Comparison of ENCODE assay signal across 8 cellular contexts in genomic region chr22:50327711-50328019, GRCh38. TPM values are rescaled to one million over a fixed set of nuclear protein-coding genes. Genes with fewer than 3 reads are reported as not detected.
DNase-seq lines count a peak whose midpoint lies in the region; ATAC-seq and TF ChIP-seq lines count a peak whose summit lies in the region.

No MANE protein-coding gene starts in this region.

- ATAC-seq in Right ventricle myocardium inferior (no peak), HG02678 (IDR thresholded peaks at IDR 0.05; ENCODE audit: unreplicated experiment) (no peak)

- TF ChIP-seq CTCF in left ventricle myocardium inferior (IDR thresholded peaks at IDR 0.05; ENCODE audit: borderline replicate concordance) (no peak), cardiac fibroblast (IDR thresholded peaks at IDR 0.05; ENCODE audit: low read depth, low read length) (no peak), vagina (IDR thresholded peaks at IDR 0.05) (no peak)

- H3K9me3 ChIP-seq in left ventricle myocardium inferior (replicated peaks) (no peaks in the 10 kb centered on the region), mucosa of rectum (ENCODE audit: control insufficient read depth in 2 of 2, low read length in 2 of 2) (no peaks in the 10 kb centered on the region), vagina (no peaks in the 10 kb centered on the region)

- no peak for TF ChIP-seq POLR2A in vagina (IDR thresholded peaks at IDR 0.05)

- H3K27me3 ChIP-seq in left ventricle myocardium inferior (ENCODE audit: low read depth) (no peaks in the 10 kb centered on the region), mucosa of rectum (ENCODE audit: control insufficient read depth in 2 of 2, insufficient read depth in 2 of 2, low read length in 2 of 2) (no peaks in the 10 kb centered on the region), vagina (no peaks in the 10 kb centered on the region)

- H3K36me3 ChIP-seq in left ventricle myocardium inferior (no peaks in the 10 kb centered on the region), mucosa of rectum (ENCODE audit: control insufficient read depth in 2 of 2, insufficient read depth in 2 of 2, low read length in 2 of 2) (no peaks in the 10 kb centered on the region), vagina (no peaks in the 10 kb centered on the region)

- peaks cover 19% of the 10 kb centered on the region for H3K4me1 ChIP-seq in left ventricle myocardium inferior
- peaks cover 10% of the 10 kb centered on the region in 2 donors for H3K4me1 ChIP-seq in mucosa of rectum (ENCODE audit: control insufficient read depth in 2 of 2, insufficient read depth in 2 of 2, low read length in 2 of 2)
- peaks cover 17% of the 10 kb centered on the region for H3K4me1 ChIP-seq in vagina

- DNase-seq in left ventricle myocardium inferior = no peak
- DNase-seq in Right ventricle myocardium inferior (ENCODE audit: missing footprints) = no peak
- DNase-seq in cardiac fibroblast (ENCODE audit: low read depth in 2 of 2) = no peak
- DNase-seq in vagina (ENCODE audit: extremely low spot score in 2 of 2) = no peak
- DNase-seq in ureter (ENCODE audit: low spot score) = no peak
- no peak for DNase-seq in NCI-H69 (lab: John Stamatoyannopoulos, UW)

- intact Hi-C loops in left ventricle myocardium inferior (cut with micrococcal nuclease) = loop anchor here (5.0 kb wide), 1 partner anchor 55 kb away; the partner anchor contains the start of gene MAPK11
- intact Hi-C loops in Right ventricle myocardium inferior (cut with DNase I) = loop anchor here (1.0 to 5.0 kb wide), 4 partner anchors 15 to 51 kb away; no protein-coding TSS in a partner anchor
- intact Hi-C loops in vagina (cut with DNase I) = loop anchor here (5.0 kb wide), 2 partner anchors 55 to 75 kb away; partner anchors contain the start of genes HDAC10 and MAPK11

- H3K9ac ChIP-seq in mucosa of rectum (ENCODE audit: low read depth in 1 of 2, low read length in 2 of 2) = peak overlapping the region; percentile 85 to 93

- peak overlapping the region; percentile 93 for H3K4me3 ChIP-seq in left ventricle myocardium inferior
- H3K4me3 ChIP-seq in cardiac fibroblast (replicated peaks in 1 of 2; ENCODE audit: low read depth in 2 of 2, low read length in 2 of 2) = peak overlapping the region; percentile 58 to 60
- H3K4me3 ChIP-seq in mucosa of rectum (ENCODE audit: low read length in 2 of 2) = peak overlapping the region; percentile 72 to 79
- peak overlapping the region; percentile 91 to 96 for H3K4me3 ChIP-seq in vagina

- H3K27ac ChIP-seq in left ventricle myocardium inferior (replicated peaks) (peak overlapping the region; percentile 96), mucosa of rectum (ENCODE audit: low read depth in 2 of 2, low read length in 2 of 2) (peak overlapping the region; percentile 85 to 87), vagina (peak overlapping the region; percentile 95)

RNA-seq across cellular contexts. Expression of gene DENND6B, which starts 0.9 kb away (rescaled TPM):
- total RNA-seq in left ventricle myocardium inferior (1.2 TPM), Right ventricle myocardium inferior (1.7 TPM), vagina (2.7 TPM), ureter (21.4 TPM)

RNA-seq across cellular contexts. Expression of gene PPP6R2, which starts 15.5 kb away (rescaled TPM):
- total RNA-seq in left ventricle myocardium inferior (38.6 TPM), Right ventricle myocardium inferior (42.4 TPM), vagina (49.1 TPM), ureter (63.5 TPM)

RNA-seq across cellular contexts. Expression of gene PLXNB2, which starts 20.2 kb away (rescaled TPM):
- total RNA-seq in left ventricle myocardium inferior (50.2 TPM), Right ventricle myocardium inferior (70.6 TPM), vagina (180 TPM), ureter (443 TPM)

RNA-seq across cellular contexts. Expression of gene MAPK11, which starts 57.5 kb away (rescaled TPM):
- total RNA-seq in left ventricle myocardium inferior = 7.8 TPM
- 10.0 TPM for total RNA-seq in Right ventricle myocardium inferior
- 7.4 TPM for total RNA-seq in vagina
- total RNA-seq in ureter = 15.4 TPM
